ENCODE assay signal across 8 cellular contexts in genomic region chr1:9825101-9826074, GRCh38. TPM values are rescaled to one million over a fixed set of nuclear protein-coding genes. Genes with fewer than 3 reads are reported as not detected.
A peak's percentile ranks its signal among the peaks of the same experiment; 100 is the strongest.
DNase-seq lines count a peak whose midpoint lies in the region; ATAC-seq and TF ChIP-seq lines count a peak whose summit lies in the region.

No MANE protein-coding gene starts in this region.

- intact Hi-C loops in activated CD4-positive, alpha-beta T cell treated with anti-CD3 and anti-CD28 coated beads for 36 hours (cut with DNase I, micrococcal nuclease), result loop anchor here (2.0 to 10.0 kb wide), 5 partner anchors 37 to 869 kb away; partner anchors contain the start of genes H6PD (in 1 of the 2) and SLC25A33 (in 1 of the 2)

- peak; percentile 47 for ATAC-seq in activated CD4-positive, alpha-beta T cell treated with anti-CD3 and anti-CD28 coated beads for 36 hours
- ATAC-seq in HG03135 (IDR thresholded peaks at IDR 0.05; ENCODE audit: unreplicated experiment) (no peak), GM18519 (IDR thresholded peaks at IDR 0.05; ENCODE audit: low FRiP score, unreplicated experiment) (no peak)

- peaks cover 9% of the 10 kb centered on the region for H3K27me3 Mint-ChIP-seq in activated CD4-positive, alpha-beta T cell treated with anti-CD3 and anti-CD28 coated beads for 36 hours

- peak; percentile 58 for DNase-seq in GM12865 (ENCODE audit: low read depth)
- DNase-seq in NCI-H2029 treated with DMSO at 0.1 percent for 48 hours (lab: John Stamatoyannopoulos, UW), result peak; percentile 64
- DNase-seq in activated CD4-positive, alpha-beta T cell treated with anti-CD3 and anti-CD28 coated beads for 36 hours, result peak; percentile 67
- DNase-seq in effector CD8-positive, alpha-beta T cell (lab: John Stamatoyannopoulos, UW), result peak; percentile 11
- peak; percentile 59 for DNase-seq in medulla oblongata (ENCODE audit: extremely low spot score)
- peak in 14 of 49 donors; percentile 22 to 83 (median 43) for DNase-seq in substantia nigra (lab: John Stamatoyannopoulos, UW)

- peak overlapping the region; percentile 67 for H3K27ac ChIP-seq in substantia nigra (ENCODE audit: low read depth, low read length, poor library complexity, severe bottlenecking)

- H3K36me3 Mint-ChIP-seq in activated CD4-positive, alpha-beta T cell treated with anti-CD3 and anti-CD28 coated beads for 36 hours (ENCODE audit: low read depth), result peaks cover 3% of the 10 kb centered on the region

- H3K9me3 Mint-ChIP-seq in activated CD4-positive, alpha-beta T cell treated with anti-CD3 and anti-CD28 coated beads for 36 hours (ENCODE audit: low read depth), result no peaks in the 10 kb centered on the region

- H3K4me3 Mint-ChIP-seq in activated CD4-positive, alpha-beta T cell treated with anti-CD3 and anti-CD28 coated beads for 36 hours, result peak overlapping the region; percentile 32

- peak overlapping the region; percentile 28 for H3K27ac Mint-ChIP-seq in activated CD4-positive, alpha-beta T cell treated with anti-CD3 and anti-CD28 coated beads for 36 hours

- H3K4me1 Mint-ChIP-seq in activated CD4-positive, alpha-beta T cell treated with anti-CD3 and anti-CD28 coated beads for 36 hours, result peaks cover 32% of the 10 kb centered on the region

- H3K4me3 ChIP-seq in GM12865 (ENCODE audit: low read depth, low read length), result no peak overlapping the region

- CTCF ChIA-PET in activated CD4-positive, alpha-beta T cell treated with anti-CD3 and anti-CD28 coated beads for 36 hours (lab: Charles Lee), result interaction anchor here (0.6 to 1.5 kb wide), 5 partner anchors 9 to 137 kb away, joined by 3 to 6 read pairs (median 4); no protein-coding TSS in a partner anchor

- POLR2A ChIA-PET in activated CD4-positive, alpha-beta T cell treated with anti-CD3 and anti-CD28 coated beads for 36 hours (lab: Charles Lee), result no interaction called here

- no peak for TF ChIP-seq CTCF in GM12865 (IDR thresholded peaks at IDR 0.05; ENCODE audit: insufficient read depth, low read depth, low read length, missing control alignments)

RNA-seq across cellular contexts. Expression of gene CLSTN1, which starts 1.6 kb away (rescaled TPM):
- 10 to 100 TPM; 34.9 to 36.7 TPM for total RNA-seq in activated CD4-positive, alpha-beta T cell treated with anti-CD3 and anti-CD28 coated beads for 36 hours
